Comparison of ENCODE assay signal across 19 cellular contexts in genomic region chr11:75513250-75513649, GRCh38. TPM values are rescaled to one million over a fixed set of nuclear protein-coding genes. Genes with fewer than 3 reads are reported as not detected.
A peak's percentile ranks its signal among the peaks of the same experiment; 100 is the strongest.
DNase-seq lines count a peak whose midpoint lies in the region; ATAC-seq and TF ChIP-seq lines count a peak whose summit lies in the region.
"Had no signal": no experiment of that assay in that cellular context is flagged by ENCODE, and none has a peak within 500 bp of the region (broad histone marks: within the 10 kb centered on the region; RNA-seq: fewer than 3 reads in every experiment).

No MANE protein-coding gene starts in this region.

- no peak overlapping the region for H3K27ac ChIP-seq in HEK293 (ENCODE audit: extremely low read depth, low read depth, low read length)
- no peak overlapping the region for H3K27ac ChIP-seq in body of pancreas
- H3K27ac ChIP-seq in foreskin keratinocyte, result no peak overlapping the region
- H3K27ac ChIP-seq: epithelial cell of prostate had no signal

- peaks cover 29% of the 10 kb centered on the region for H3K36me3 Mint-ChIP-seq in activated CD4-positive, alpha-beta memory T cell treated with anti-CD3 and anti-CD28 coated beads, Interleukin-2, amount 10 ng/mL, durations not matched to agents 7 days and 5 days (ENCODE audit: low read depth)

- CTCF ChIA-PET in HEK293 (lab: Yijun Ruan, JAX), result no interaction called here
- CTCF ChIA-PET in activated CD4-positive, alpha-beta memory T cell treated with anti-CD3 and anti-CD28 coated beads, Interleukin-2, amount 10 ng/mL, durations not matched to agents 7 days and 5 days (lab: Charles Lee), result no interaction called here

- H3K4me1 Mint-ChIP-seq in activated CD4-positive, alpha-beta memory T cell treated with anti-CD3 and anti-CD28 coated beads, Interleukin-2, amount 10 ng/mL, durations not matched to agents 7 days and 5 days, result peaks cover 62% of the 10 kb centered on the region

- no peak for TF ChIP-seq POLR2A in body of pancreas (IDR thresholded peaks at IDR 0.05)

- 41 to 60% methylated on average over 5 of the region's 5 CpGs for WGBS in body of pancreas, 2 donors

- H3K9me3 ChIP-seq in HEK293 (ENCODE audit: control insufficient read depth, insufficient read depth, low read depth, low read length), result no peaks in the 10 kb centered on the region
- H3K9me3 ChIP-seq in body of pancreas, result no peaks in the 10 kb centered on the region

- no peaks in the 10 kb centered on the region for H3K27me3 Mint-ChIP-seq in activated CD4-positive, alpha-beta memory T cell treated with anti-CD3 and anti-CD28 coated beads, Interleukin-2, amount 10 ng/mL, durations not matched to agents 7 days and 5 days

- H3K9me3 Mint-ChIP-seq in activated CD4-positive, alpha-beta memory T cell treated with anti-CD3 and anti-CD28 coated beads, Interleukin-2, amount 10 ng/mL, durations not matched to agents 7 days and 5 days, result no peaks in the 10 kb centered on the region
- H3K9me3 Mint-ChIP-seq: immature natural killer cell, nephron had no signal

- DNase-seq in A172 (ENCODE audit: low spot score) (peak; percentile 61), body of pancreas (no peak), left lobe of liver (ENCODE audit: low spot score) (no peak), foreskin keratinocyte (no peak), GF-D8 (lab: John Stamatoyannopoulos, UW) (no peak)
- DNase-seq in activated CD4-positive, alpha-beta memory T cell treated with anti-CD3 and anti-CD28 coated beads, Interleukin-2, amount 10 ng/mL, durations not matched to agents 7 days and 5 days, result no peak
- DNase-seq: activated effector memory CD4-positive, alpha-beta T cell treated with anti-CD3 and anti-CD28 coated beads, Interleukin-2, amount 50 U/mL, for 16 hours; amniotic stem cell; cortex of kidney; GDM1; glutamatergic neuron; immature natural killer cell; mesenchymal stem cell; NCI-H187; NCI-H524 treated with DMSO at 0.1 percent for 48 hours had no signal

- no peaks in the 10 kb centered on the region for H3K36me3 ChIP-seq in HEK293 (ENCODE audit: control insufficient read depth in 2 of 2, insufficient read depth in 1 of 2, low read length in 2 of 2)
- no peaks in the 10 kb centered on the region for H3K36me3 ChIP-seq in body of pancreas (replicated peaks in 1 of 2; ENCODE audit: insufficient read depth in 1 of 2, low read depth in 2 of 2)

- H3K27me3 ChIP-seq in body of pancreas (no peaks in the 10 kb centered on the region), foreskin keratinocyte (no peaks in the 10 kb centered on the region)

- H3K4me3 Mint-ChIP-seq in activated CD4-positive, alpha-beta memory T cell treated with anti-CD3 and anti-CD28 coated beads, Interleukin-2, amount 10 ng/mL, durations not matched to agents 7 days and 5 days, result no peak overlapping the region
- H3K4me3 Mint-ChIP-seq: immature natural killer cell, nephron had no signal

- no peak overlapping the region for H3K27ac Mint-ChIP-seq in activated CD4-positive, alpha-beta memory T cell treated with anti-CD3 and anti-CD28 coated beads, Interleukin-2, amount 10 ng/mL, durations not matched to agents 7 days and 5 days
- H3K27ac Mint-ChIP-seq: immature natural killer cell had no signal

- H3K4me1 ChIP-seq in HEK293 (ENCODE audit: control insufficient read depth, insufficient read depth, low read length), result no peaks in the 10 kb centered on the region
- peaks cover 20% of the 10 kb centered on the region for H3K4me1 ChIP-seq in body of pancreas
- no peaks in the 10 kb centered on the region for H3K4me1 ChIP-seq in foreskin keratinocyte

- POLR2A ChIA-PET in HEK293 (lab: Yijun Ruan, JAX), result no interaction called here
- POLR2A ChIA-PET in activated CD4-positive, alpha-beta memory T cell treated with anti-CD3 and anti-CD28 coated beads, Interleukin-2, amount 10 ng/mL, durations not matched to agents 7 days and 5 days (lab: Charles Lee), result no interaction called here

- no peak overlapping the region for H3K4me3 ChIP-seq in HEK293 (ENCODE audit: low read depth, low read length)
- no peak overlapping the region for H3K4me3 ChIP-seq in body of pancreas

- intact Hi-C loops in body of pancreas (cut with DNase I), result no loop called here

- ATAC-seq in body of pancreas (peak; percentile 49), left lobe of liver (peak; percentile 57), HG03432 (IDR thresholded peaks at IDR 0.05; ENCODE audit: unreplicated experiment) (no peak), foreskin keratinocyte (no peak)

- TF ChIP-seq CTCF in HEK293 (tag by site-specific recombination; IDR thresholded peaks at IDR 0.05) (no peak), body of pancreas (IDR thresholded peaks at IDR 0.05) (no peak), foreskin keratinocyte (conservative IDR thresholded peaks at IDR 0.05) (no peak)

TF ChIP-seq in HEK293, 187 proteins besides CTCF, POLR2A, EP300 and RAD21 (continues in another document):
- TF ChIP-seq ZNF214 (tag by site-specific recombination; IDR thresholded peaks at IDR 0.05; ENCODE audit: borderline replicate concordance) (no peak), ZBTB48 (tag by site-specific recombination; IDR thresholded peaks at IDR 0.05) (no peak), ZSCAN23 (tag by site-specific recombination; IDR thresholded peaks at IDR 0.05) (no peak), ZNF639 (tag by site-specific recombination; IDR thresholded peaks at IDR 0.05) (no peak), SALL2 (tag by site-specific recombination; IDR thresholded peaks at IDR 0.05; ENCODE audit: borderline replicate concordance) (no peak), ZNF184 (tag by site-specific recombination; IDR thresholded peaks at IDR 0.05) (no peak), ZSCAN5A (tag by site-specific recombination; IDR thresholded peaks at IDR 0.05) (no peak), ZNF133 (tag by site-specific recombination; IDR thresholded peaks at IDR 0.05) (no peak), ZNF2 (tag by site-specific recombination; IDR thresholded peaks at IDR 0.05) (no peak), ZBTB11 (tag by site-specific recombination; conservative IDR thresholded peaks at IDR 0.05; ENCODE audit: low read depth) (no peak), ZNF146 (tag by site-specific recombination; IDR thresholded peaks at IDR 0.05) (no peak)

RNA-seq across cellular contexts. Expression of gene GDPD5, which starts 12.5 kb away (rescaled TPM):
- 33.7 and 49.4 TPM in 2 replicates for total RNA-seq in A172 (2014; rRNA removed; shearing (Covaris generic))
- 10 to 100 TPM; 29.6 to 73.2 TPM for total RNA-seq in body of pancreas
- total RNA-seq in left lobe of liver, result 9.1 TPM
- 6.4 and 11.1 TPM in 2 replicates for total RNA-seq in foreskin keratinocyte
- polyA plus RNA-seq in foreskin keratinocyte, result 5.1 and 8.5 TPM in 2 replicates
- 100 to 1,000 TPM; 107 to 109 TPM for total RNA-seq in activated CD4-positive, alpha-beta memory T cell treated with anti-CD3 and anti-CD28 coated beads, Interleukin-2, amount 10 ng/mL, durations not matched to agents 7 days and 5 days

RNA-seq across cellular contexts. Expression of gene SERPINH1, which starts 48.8 kb away (rescaled TPM):
- total RNA-seq in A172 (2014; rRNA removed; shearing (Covaris generic)), result 387 and 394 TPM in 2 replicates
- total RNA-seq in body of pancreas (100 to 1,000 TPM in 1 of 2 donors, 10 to 100 TPM in 1; 78.3 to 166 TPM), left lobe of liver (21.6 TPM), foreskin keratinocyte (194 and 216 TPM in 2 replicates)
- polyA plus RNA-seq in foreskin keratinocyte, result 211 and 241 TPM in 2 replicates
- 10 to 100 TPM; 12.2 to 13.3 TPM for total RNA-seq in activated CD4-positive, alpha-beta memory T cell treated with anti-CD3 and anti-CD28 coated beads, Interleukin-2, amount 10 ng/mL, durations not matched to agents 7 days and 5 days

Comparison
In these comparisons a context has a peak if more than half of its experiments do, and no peak if none do; other contexts are left out.
1. ATAC-seq: peak in body of pancreas (single experiment) and left lobe of liver (single experiment); none in HG03432 (single experiment) and foreskin keratinocyte (single experiment).